Comparison of ENCODE assay signal across 16 cellular contexts in genomic region chr17:72717276-72717675, GRCh38.
A peak's percentile ranks its signal among the peaks of the same experiment; 100 is the strongest.
DNase-seq lines count a peak whose midpoint lies in the region; ATAC-seq and TF ChIP-seq lines count a peak whose summit lies in the region.
"Had no signal": no experiment of that assay in that cellular context is flagged by ENCODE, and none has a peak within 500 bp of the region (broad histone marks: within the 10 kb centered on the region; RNA-seq: fewer than 3 reads in every experiment).

No MANE protein-coding gene starts in this region.

- no peak overlapping the region for H3K23ac ChIP-seq in trophoblast cell (ENCODE audit: low read length)

- BruUV-seq in HCT116 (replicated peaks; lab: Mats Ljungman, UMichigan), result TSS peak; percentile 75
- BruUV-seq in PC-9 (replicated peaks; lab: Mats Ljungman, UMichigan), result TSS peak; percentile 72

- H2AK5ac ChIP-seq in trophoblast cell (ENCODE audit: low read length), result peak overlapping the region; percentile 3

- CTCF ChIA-PET in HCT116 (lab: Charles Lee), result interaction anchor here (1.3 to 17.1 kb wide), 8 partner anchors 9 to 158 kb away, joined by 3 to 448 read pairs (median 3); no protein-coding TSS in a partner anchor
- CTCF ChIA-PET in PC-9 (lab: Charles Lee), result interaction anchor here (0.5 to 1.0 kb wide), 4 partner anchors 11 to 154 kb away, joined by 3 read pairs; no protein-coding TSS in a partner anchor

- peaks cover 6% of the 10 kb centered on the region for H3K36me3 Mint-ChIP-seq in central memory CD8-positive, alpha-beta T cell (ENCODE audit: insufficient read depth)
- H3K36me3 Mint-ChIP-seq in type B pancreatic cell, result no peaks in the 10 kb centered on the region

- H4K91ac ChIP-seq in trophoblast cell (ENCODE audit: low read depth, low read length), result peak overlapping the region; percentile 23

- peak overlapping the region; percentile 30 for H2BK120ac ChIP-seq in trophoblast cell (ENCODE audit: insufficient read depth, low read length, poor library complexity)

- H3K27me3 ChIP-seq in HCT116 (ENCODE audit: insufficient read depth, low read length), result no peaks in the 10 kb centered on the region
- no peaks in the 10 kb centered on the region for H3K27me3 ChIP-seq in PC-9 (ENCODE audit: insufficient read depth, low read depth)
- no peaks in the 10 kb centered on the region for H3K27me3 ChIP-seq in trophoblast cell (ENCODE audit: insufficient read depth, low read length)

- H2BK5ac ChIP-seq in trophoblast cell (ENCODE audit: low read depth, low read length, poor library complexity), result peak overlapping the region; percentile 0

- intact Hi-C loops in HCT116 (cut with micrococcal nuclease), result loop anchor here (2.0 kb wide), 1 partner anchor 34 kb away; no protein-coding TSS in a partner anchor
- intact Hi-C loops in PC-9 (cut with micrococcal nuclease; ENCODE audit: unreplicated experiment), result loop anchor here (1.0 to 5.0 kb wide), 8 partner anchors 56 to 595 kb away; partner anchors contain the start of gene SOX9

- ATAC-seq in HCT116, result peak; percentile 10
- no peak for ATAC-seq in central memory CD8-positive, alpha-beta T cell (replicated peaks; ENCODE audit: extremely low read depth, poor library complexity, severe bottlenecking)
- ATAC-seq in HG03135 (IDR thresholded peaks at IDR 0.05; ENCODE audit: unreplicated experiment), result no peak

- H3K9me3 ChIP-seq in HCT116 (ENCODE audit: control insufficient read depth in 1 of 2, insufficient read depth in 1 of 2, low read depth in 1 of 2, low read length in 2 of 2), result no peaks in the 10 kb centered on the region
- H3K9me3 ChIP-seq in PC-9 (ENCODE audit: insufficient read depth, low read depth), result no peaks in the 10 kb centered on the region; the same call in 1 of the 2 replicates
- H3K9me3 ChIP-seq in trophoblast cell (ENCODE audit: insufficient read depth, low read depth, low read length), result no peaks in the 10 kb centered on the region
- H3K9me3 ChIP-seq: SK-N-SH had no signal

- H3K9ac ChIP-seq in HCT116 (ENCODE audit: low read length), result peak overlapping the region; percentile 54
- no peak overlapping the region for H3K9ac ChIP-seq in trophoblast cell (ENCODE audit: low read length)

- peak overlapping the region; percentile 68 for H3K4me2 ChIP-seq in HCT116 (ENCODE audit: low read length)
- peak overlapping the region; percentile 79 for H3K4me2 ChIP-seq in PC-9
- H3K4me2 ChIP-seq in trophoblast cell (ENCODE audit: low read length), result no peak overlapping the region

- H3K18ac ChIP-seq in trophoblast cell (ENCODE audit: low read length), result no peak overlapping the region

- peak overlapping the region in 1 of 2 experiments; percentile 21; a peak in 2 of 4 replicates for H3K4me3 ChIP-seq in HCT116 (replicated peaks in 1 of 2; ENCODE audit: low read depth in 1 of 2, low read length in 2 of 2)
- H3K4me3 ChIP-seq in PC-9, result peak overlapping the region; percentile 44
- H3K4me3 ChIP-seq in trophoblast cell (ENCODE audit: low read depth, low read length), result no peak overlapping the region

- H3K27ac ChIP-seq in HCT116 (ENCODE audit: low read depth, low read length) (peak overlapping the region; percentile 49), PC-9 (peak overlapping the region; percentile 90), trophoblast cell (ENCODE audit: low read depth, low read length) (no peak overlapping the region)

- H3K27ac Mint-ChIP-seq in central memory CD8-positive, alpha-beta T cell (ENCODE audit: low read depth), result peak overlapping the region; percentile 50
- no peak overlapping the region for H3K27ac Mint-ChIP-seq in type B pancreatic cell

- TF ChIP-seq POLR2A in HCT116 (IDR thresholded peaks at IDR 0.05; ENCODE audit: borderline replicate concordance, extremely low read depth, insufficient read depth, insufficient read length), result no peak

- POLR2A ChIA-PET in HCT116 (lab: Charles Lee) (interaction anchor here (1.0 to 2.7 kb wide), 10 partner anchors 8 to 160 kb away, joined by 3 to 29 read pairs (median 10); no protein-coding TSS in a partner anchor), PC-9 (lab: Charles Lee; ENCODE audit: unreplicated experiment) (interaction anchor here (0.9 to 1.4 kb wide), 3 partner anchors 34 to 124 kb away, joined by 3 to 10 read pairs (median 4); no protein-coding TSS in a partner anchor)

- H4K12ac ChIP-seq in trophoblast cell (ENCODE audit: low read depth, low read length), result no peak overlapping the region

- no peaks in the 10 kb centered on the region for H3K9me3 Mint-ChIP-seq in central memory CD8-positive, alpha-beta T cell
- H3K9me3 Mint-ChIP-seq in type B pancreatic cell, result peaks cover 4% of the 10 kb centered on the region

- H2BK12ac ChIP-seq in trophoblast cell (ENCODE audit: low read length), result peak overlapping the region; percentile 15

- H3K9me2 ChIP-seq in HCT116 (ENCODE audit: insufficient read depth), result no peaks in the 10 kb centered on the region
- no peaks in the 10 kb centered on the region for H3K9me2 ChIP-seq in PC-9 (ENCODE audit: insufficient read depth)
- H3K9me2 ChIP-seq: SK-N-SH had no signal

- H4K8ac ChIP-seq in trophoblast cell (ENCODE audit: low read depth, low read length), result no peak overlapping the region

- H2AFZ ChIP-seq in HCT116 (ENCODE audit: low read depth, low read length, poor library complexity, severe bottlenecking) (no peak overlapping the region), PC-9 (0 out of 2 replicates have a peak overlapping the region, but pooled peaks have one; percentile 14), trophoblast cell (ENCODE audit: insufficient read depth, low read length, poor library complexity) (no peak overlapping the region)

- peaks cover 17% of the 10 kb centered on the region for H3K4me1 Mint-ChIP-seq in central memory CD8-positive, alpha-beta T cell
- peaks cover 21% of the 10 kb centered on the region for H3K4me1 Mint-ChIP-seq in type B pancreatic cell (ENCODE audit: unreplicated experiment)

- H3K4me3 Mint-ChIP-seq in central memory CD8-positive, alpha-beta T cell, result no peak overlapping the region
- no peak overlapping the region for H3K4me3 Mint-ChIP-seq in type B pancreatic cell

- H3K79me1 ChIP-seq in trophoblast cell (ENCODE audit: low read length), result peaks cover 4% of the 10 kb centered on the region

- H3K27me3 Mint-ChIP-seq in central memory CD8-positive, alpha-beta T cell, result no peaks in the 10 kb centered on the region
- no peaks in the 10 kb centered on the region for H3K27me3 Mint-ChIP-seq in type B pancreatic cell

- H4K20me1 ChIP-seq in HCT116 (ENCODE audit: insufficient read depth) (no peaks in the 10 kb centered on the region), PC-9 (ENCODE audit: insufficient read depth) (no peaks in the 10 kb centered on the region)

- no peaks in the 10 kb centered on the region for H3K36me3 ChIP-seq in HCT116 (ENCODE audit: control insufficient read depth in 1 of 2, insufficient read depth in 2 of 2, low read length in 2 of 2)
- H3K36me3 ChIP-seq in PC-9 (ENCODE audit: low read depth), result peaks cover 10% of the 10 kb centered on the region
- no peaks in the 10 kb centered on the region for H3K36me3 ChIP-seq in trophoblast cell (ENCODE audit: control insufficient read depth in 1 of 2, insufficient read depth in 2 of 2, low read length in 2 of 2)

- DNase-seq in HCT116 (ENCODE audit: low read depth, low spot score) (no peak), PC-9 (no peak), trophoblast cell (peak; percentile 63 to 66), AG08395 (ENCODE audit: low spot score) (no peak), type B pancreatic cell (ENCODE audit: extremely low spot score, unreplicated experiment) (no peak)
- DNase-seq in central memory CD8-positive, alpha-beta T cell (ENCODE audit: low spot score in 2 of 2), result no peak
- DNase-seq: ACHN, COR-L47, DMS53, MV-4-11, NCI-H1417, NCI-H1930, NCI-H526 treated with DMSO at 0.1 percent for 48 hours, SHP77, SK-N-SH had no signal

- H3K4me1 ChIP-seq in HCT116 (ENCODE audit: control insufficient read depth in 1 of 2, insufficient read depth in 2 of 2, low read length in 2 of 2) (peaks cover 46 to 64% of the 10 kb centered on the region in 2 experiments), PC-9 (replicated peaks; ENCODE audit: insufficient read depth) (peaks cover 55% of the 10 kb centered on the region), trophoblast cell (ENCODE audit: control insufficient read depth in 1 of 2, insufficient read depth in 2 of 2, low read length in 2 of 2) (peaks cover 12 to 15% of the 10 kb centered on the region in 2 experiments)

- RAD21 ChIA-PET in HCT116 (lab: Charles Lee; ENCODE audit: low non-redundant PET in 1 of 2, low total read pairs in 2 of 2, uncharacterized antibody in 2 of 2, unreplicated experiment in 2 of 2), result interaction anchor here (0.5 to 2.7 kb wide), 12 partner anchors 8 to 161 kb away, joined by 3 to 10 read pairs (median 4); no protein-coding TSS in a partner anchor

- no peak overlapping the region for H3K4ac ChIP-seq in trophoblast cell (ENCODE audit: low read depth, low read length)

- TF ChIP-seq CTCF in HCT116 (IDR thresholded peaks at IDR 0.05 in 2 of 3, conservative IDR thresholded peaks at IDR 0.05 in 1 of 3; ENCODE audit: borderline replicate concordance in 1 of 3, insufficient read depth in 1 of 3, low read depth in 2 of 3, low read length in 2 of 3), result no peak
- no peak for TF ChIP-seq CTCF in PC-9 (conservative IDR thresholded peaks at IDR 0.05)
- TF ChIP-seq CTCF in type B pancreatic cell (conservative IDR thresholded peaks at IDR 0.05), result no peak

- TF ChIP-seq RAD21 in HCT116 (IDR thresholded peaks at IDR 0.05; ENCODE audit: low read depth), result no peak

- peaks cover 40% of the 10 kb centered on the region for H3F3A ChIP-seq in PC-9 (ENCODE audit: insufficient read depth, low read depth)

- no CpG with 5 or more reads among the region's 10 CpGs for WGBS in trophoblast cell (ENCODE audit: extremely low coverage, insufficient coverage, insufficient read length)

- H3K79me2 ChIP-seq in HCT116 (ENCODE audit: insufficient read depth, low read length) (no peaks in the 10 kb centered on the region; the same call in 1 of the 2 replicates), PC-9 (ENCODE audit: low read depth) (peaks cover 28% of the 10 kb centered on the region), trophoblast cell (ENCODE audit: control insufficient read depth, insufficient read depth, low read length, poor library complexity) (no peaks in the 10 kb centered on the region)

- peak overlapping the region; percentile 8 for H3K14ac ChIP-seq in trophoblast cell (ENCODE audit: low read length)

TF ChIP-seq in HCT116, 20 proteins besides CTCF, POLR2A, EP300 and RAD21:
- TF ChIP-seq TCF7L2 (IDR thresholded peaks at IDR 0.05; ENCODE audit: borderline replicate concordance, extremely low read depth, insufficient read depth, insufficient read length) (no peak), EZH2 (IDR thresholded peaks at IDR 0.05) (no peak), EZH2phosphoT487 (IDR thresholded peaks at IDR 0.05; ENCODE audit: borderline replicate concordance) (no peak), CEBPB (IDR thresholded peaks at IDR 0.05; ENCODE audit: low read depth) (no peak), SIN3A (IDR thresholded peaks at IDR 0.05; ENCODE audit: low read depth) (no peak), ZFX (IDR thresholded peaks at IDR 0.05) (no peak)
- TF ChIP-seq, protein P1, sequence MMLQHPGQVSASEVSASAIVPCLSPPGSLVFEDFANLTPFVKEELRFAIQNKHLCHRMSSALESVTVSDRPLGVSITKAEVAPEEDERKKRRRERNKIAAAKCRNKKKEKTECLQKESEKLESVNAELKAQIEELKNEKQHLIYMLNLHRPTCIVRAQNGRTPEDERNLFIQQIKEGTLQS (IDR thresholded peaks at IDR 0.05), result no peak

Comparison
In these comparisons a context has a peak if more than half of its experiments do, and no peak if none do; other contexts are left out.
1. DNase-seq: peak in trophoblast cell (2 of 2); none in HCT116 (single experiment), PC-9 (0 of 2), central memory CD8-positive, alpha-beta T cell (0 of 2), AG08395 (single experiment) and type B pancreatic cell (single experiment).